In the genomic region with DNA sequence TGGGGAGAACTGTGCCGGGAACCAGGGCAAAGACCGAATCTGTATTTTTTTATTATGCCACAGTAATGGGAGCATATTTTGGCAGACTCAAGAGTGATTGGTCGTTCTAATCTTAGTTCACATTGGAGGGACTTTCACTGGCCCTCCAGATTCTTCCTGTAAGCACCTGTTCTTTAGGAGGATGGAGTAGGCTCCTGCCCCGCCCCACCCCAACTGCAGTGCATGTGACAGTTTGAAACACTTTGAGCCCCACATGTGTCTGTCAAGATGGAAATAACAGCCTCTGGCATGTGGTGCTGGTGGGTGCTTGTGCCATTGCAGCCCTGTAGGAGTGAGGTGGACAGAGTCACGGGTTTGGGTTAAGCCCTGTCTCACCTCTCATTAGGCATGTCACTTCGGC, we compare ENCODE assay signal across 24 cellular contexts. TPM values are rescaled to one million over a fixed set of nuclear protein-coding genes. Genes with fewer than 3 reads are reported as not detected.
"Had no signal": no experiment of that assay in that cellular context is flagged by ENCODE, and none has a peak within 500 bp of the region (broad histone marks: within the 10 kb centered on the region; RNA-seq: fewer than 3 reads in every experiment).

No MANE protein-coding gene starts in this region.

- H3K27me3 Mint-ChIP-seq: IgD-negative memory B cell had no signal

- FAIRE-seq: RCC 7860 had no signal

- H3K27me3 ChIP-seq: SJSA1 had no signal

- H3K9me3 Mint-ChIP-seq: IgD-negative memory B cell had no signal

- H3K4me3 ChIP-seq: SJSA1, SK-N-MC had no signal

- H3K27ac ChIP-seq: SJSA1, SK-N-MC had no signal

- DNase-seq: KBM-7, MV-4-11, NCI-H1048, NCI-H1105, NCI-H1417 treated with DMSO at 0.1 percent for 48 hours, NCI-H146, NCI-H1694 treated with DMSO at 0.1 percent for 48 hours, NCI-H1930, NCI-H2081, NCI-H2171, NCI-H226, NCI-H446, NCI-H510A, NCI-H524 treated with DMSO at 0.1 percent for 48 hours, NCI-H69, NCI-H774, Right ventricle myocardium superior, RPMI8226, SIG-M5 had no signal

- H3K9me3 ChIP-seq: SJSA1 had no signal

- H3K4me3 Mint-ChIP-seq: IgD-negative memory B cell had no signal

RNA-seq across cellular contexts. Expression of gene TXNDC2, which starts 43.3 kb away (rescaled TPM):
- total RNA-seq: MCF 10A, Right ventricle myocardium superior had no signal
- polyA plus RNA-seq: IgD-negative memory B cell had no signal
